ENCODE assay signal across 1 cellular context in the genomic region with DNA sequence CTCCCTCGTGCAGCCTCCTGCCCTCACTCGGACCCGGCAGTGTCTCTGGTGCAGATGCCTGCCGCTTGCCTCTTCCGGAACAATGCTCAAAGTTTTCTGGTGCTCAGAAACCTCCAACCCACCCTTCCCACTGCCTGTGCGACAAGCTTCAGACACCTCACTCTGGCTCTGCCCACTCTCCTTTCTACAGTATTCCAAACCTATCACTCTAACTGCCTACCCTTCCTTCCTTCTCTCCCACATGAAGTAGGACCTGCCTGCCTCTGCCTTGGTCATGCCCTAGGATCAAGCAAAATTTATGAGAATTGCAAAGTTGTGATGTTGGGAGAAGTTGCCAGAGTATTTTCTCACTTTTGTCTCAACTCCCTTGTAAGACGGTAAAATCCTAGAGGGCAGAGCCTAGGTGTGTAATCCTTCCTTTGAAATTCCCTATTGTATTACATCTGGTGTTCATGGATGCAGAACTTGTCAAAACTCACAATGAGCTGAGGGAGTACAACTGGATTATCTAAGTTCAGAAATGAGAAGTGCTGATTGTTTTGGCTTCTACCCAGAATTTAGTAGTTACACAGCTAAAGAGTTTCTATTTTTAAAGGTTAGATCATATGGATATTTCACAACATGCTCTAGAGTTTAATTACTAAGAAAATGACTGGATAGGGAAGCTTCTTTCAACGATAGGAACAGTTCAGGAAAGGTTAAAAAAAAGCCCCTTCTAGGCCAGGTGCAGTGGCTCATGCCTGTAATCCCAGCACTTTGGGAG.
TF ChIP-seq lines count a peak whose summit lies in the region.

No MANE protein-coding gene starts in this region.

TF ChIP-seq in HEK293, 187 proteins besides CTCF, POLR2A, EP300 and RAD21 (continued from another document):
- TF ChIP-seq, protein P1, sequence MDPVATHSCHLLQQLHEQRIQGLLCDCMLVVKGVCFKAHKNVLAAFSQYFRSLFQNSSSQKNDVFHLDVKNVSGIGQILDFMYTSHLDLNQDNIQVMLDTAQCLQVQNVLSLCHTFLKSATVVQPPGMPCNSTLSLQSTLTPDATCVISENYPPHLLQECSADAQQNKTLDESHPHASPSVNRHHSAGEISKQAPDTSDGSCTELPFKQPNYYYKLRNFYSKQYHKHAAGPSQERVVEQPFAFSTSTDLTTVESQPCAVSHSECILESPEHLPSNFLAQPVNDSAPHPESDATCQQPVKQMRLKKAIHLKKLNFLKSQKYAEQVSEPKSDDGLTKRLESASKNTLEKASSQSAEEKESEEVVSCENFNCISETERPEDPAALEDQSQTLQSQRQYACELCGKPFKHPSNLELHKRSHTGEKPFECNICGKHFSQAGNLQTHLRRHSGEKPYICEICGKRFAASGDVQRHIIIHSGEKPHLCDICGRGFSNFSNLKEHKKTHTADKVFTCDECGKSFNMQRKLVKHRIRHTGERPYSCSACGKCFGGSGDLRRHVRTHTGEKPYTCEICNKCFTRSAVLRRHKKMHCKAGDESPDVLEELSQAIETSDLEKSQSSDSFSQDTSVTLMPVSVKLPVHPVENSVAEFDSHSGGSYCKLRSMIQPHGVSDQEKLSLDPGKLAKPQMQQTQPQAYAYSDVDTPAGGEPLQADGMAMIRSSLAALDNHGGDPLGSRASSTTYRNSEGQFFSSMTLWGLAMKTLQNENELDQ (tag by site-specific recombination; IDR thresholded peaks at IDR 0.05; ENCODE audit: low read depth), result no peak
- TF ChIP-seq PRDM1 (tag by site-specific recombination; IDR thresholded peaks at IDR 0.05) (no peak), WT1 (tag by site-specific recombination; IDR thresholded peaks at IDR 0.05) (peak; percentile 44; the same call in 1 of the 2 replicates), ZNF324 (tag by site-specific recombination; IDR thresholded peaks at IDR 0.05) (no peak), ZNF530 (tag by site-specific recombination; IDR thresholded peaks at IDR 0.05; ENCODE audit: low read depth) (no peak), ZNF350 (tag by site-specific recombination; IDR thresholded peaks at IDR 0.05) (0 out of 2 replicates have a peak, but pooled peaks have one; percentile 18)
- TF ChIP-seq, protein P2, sequence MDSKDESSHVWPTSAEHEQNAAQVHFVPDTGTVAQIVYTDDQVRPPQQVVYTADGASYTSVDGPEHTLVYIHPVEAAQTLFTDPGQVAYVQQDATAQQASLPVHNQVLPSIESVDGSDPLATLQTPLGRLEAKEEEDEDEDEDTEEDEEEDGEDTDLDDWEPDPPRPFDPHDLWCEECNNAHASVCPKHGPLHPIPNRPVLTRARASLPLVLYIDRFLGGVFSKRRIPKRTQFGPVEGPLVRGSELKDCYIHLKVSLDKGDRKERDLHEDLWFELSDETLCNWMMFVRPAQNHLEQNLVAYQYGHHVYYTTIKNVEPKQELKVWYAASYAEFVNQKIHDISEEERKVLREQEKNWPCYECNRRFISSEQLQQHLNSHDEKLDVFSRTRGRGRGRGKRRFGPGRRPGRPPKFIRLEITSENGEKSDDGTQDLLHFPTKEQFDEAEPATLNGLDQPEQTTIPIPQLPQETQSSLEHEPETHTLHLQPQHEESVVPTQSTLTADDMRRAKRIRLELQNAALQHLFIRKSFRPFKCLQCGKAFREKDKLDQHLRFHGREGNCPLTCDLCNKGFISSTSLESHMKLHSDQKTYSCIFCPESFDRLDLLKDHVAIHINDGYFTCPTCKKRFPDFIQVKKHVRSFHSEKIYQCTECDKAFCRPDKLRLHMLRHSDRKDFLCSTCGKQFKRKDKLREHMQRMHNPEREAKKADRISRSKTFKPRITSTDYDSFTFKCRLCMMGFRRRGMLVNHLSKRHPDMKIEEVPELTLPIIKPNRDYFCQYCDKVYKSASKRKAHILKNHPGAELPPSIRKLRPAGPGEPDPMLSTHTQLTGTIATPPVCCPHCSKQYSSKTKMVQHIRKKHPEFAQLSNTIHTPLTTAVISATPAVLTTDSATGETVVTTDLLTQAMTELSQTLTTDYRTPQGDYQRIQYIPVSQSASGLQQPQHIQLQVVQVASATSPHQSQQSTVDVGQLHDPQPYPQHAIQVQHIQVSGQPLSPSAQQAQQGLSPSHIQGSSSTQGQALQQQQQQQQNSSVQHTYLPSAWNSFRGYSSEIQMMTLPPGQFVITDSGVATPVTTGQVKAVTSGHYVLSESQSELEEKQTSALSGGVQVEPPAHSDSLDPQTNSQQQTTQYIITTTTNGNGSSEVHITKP (tag by site-specific recombination; IDR thresholded peaks at IDR 0.05), result peak; percentile 62; the same call in 1 of the 2 replicates
